ENCODE assay signal across 19 cellular contexts in genomic region chrX:28189011-28189410, GRCh38.
DNase-seq lines count a peak whose midpoint lies in the region; ATAC-seq, FAIRE-seq and TF ChIP-seq lines count a peak whose summit lies in the region.
"Had no signal": no experiment of that assay in that cellular context is flagged by ENCODE, and none has a peak within 500 bp of the region (broad histone marks: within the 10 kb centered on the region; RNA-seq: fewer than 3 reads in every experiment).

No MANE protein-coding gene starts in this region.

- no peak for FAIRE-seq in HTR-8/SVneo (lab: Jason Lieb, UNC)
- FAIRE-seq: GM12878 had no signal

- no peak for ATAC-seq in HG03520 (IDR thresholded peaks at IDR 0.05; ENCODE audit: unreplicated experiment)
- ATAC-seq: effector memory CD8-positive, alpha-beta T cell; GM12878; heart right ventricle; naive thymus-derived CD8-positive, alpha-beta T cell had no signal

- H3K4me1 ChIP-seq in adipocyte (ENCODE audit: control insufficient read depth, insufficient read depth, low read length), result no peaks in the 10 kb centered on the region
- H3K4me1 ChIP-seq: heart right ventricle, left ventricle myocardium inferior, SJSA1, tibial artery had no signal

- H3K27me3 ChIP-seq in adipocyte (replicated peaks; ENCODE audit: control insufficient read depth, insufficient read depth, low read length), result no peaks in the 10 kb centered on the region
- H3K27me3 ChIP-seq: heart right ventricle, MG63, SJSA1, tibial artery had no signal

- H3K9ac ChIP-seq in adipocyte (ENCODE audit: low read length), result no peak overlapping the region

- no peaks in the 10 kb centered on the region for H3K36me3 ChIP-seq in adipocyte (ENCODE audit: control insufficient read depth, insufficient read depth, low read length, severe bottlenecking)
- H3K36me3 ChIP-seq: heart right ventricle, left ventricle myocardium inferior, MG63, SJSA1, tibial artery had no signal

- no peaks in the 10 kb centered on the region for H3K9me3 ChIP-seq in adipocyte (ENCODE audit: control insufficient read depth, low read length)
- H3K9me3 ChIP-seq: heart right ventricle, left ventricle myocardium inferior, MG63, SJSA1, tibial artery had no signal

- TF ChIP-seq CTCF in fibroblast of mammary gland (conservative IDR thresholded peaks at IDR 0.05; ENCODE audit: control insufficient read depth, insufficient read depth, low read depth, low read length), result no peak
- no peak for TF ChIP-seq CTCF in retinal pigment epithelial cell (conservative IDR thresholded peaks at IDR 0.05; ENCODE audit: low read depth, low read length)

- DNase-seq in HTR-8/SVneo (ENCODE audit: insufficient read length, low spot score) (peak; percentile 51), adipocyte (ENCODE audit: low read depth) (peak; percentile 4), fibroblast of mammary gland (ENCODE audit: low read depth) (peak; percentile 26), retinal pigment epithelial cell (ENCODE audit: low read depth) (peak; percentile 68), NCI-H2029 (lab: John Stamatoyannopoulos, UW) (no peak), NCI-H146 (lab: John Stamatoyannopoulos, UW) (no peak)
- DNase-seq: activated gamma-delta T cell; effector memory CD8-positive, alpha-beta T cell; heart right ventricle; left ventricle myocardium inferior; MG63; naive thymus-derived CD8-positive, alpha-beta T cell; NCI-H2171; retina; stimulated activated CD8-positive, alpha-beta memory T cell treated with anti-CD3 and anti-CD28 coated beads, Interleukin-4, amount 100 ng/mL, for 48 hours; tibial artery had no signal

- H3K4me3 ChIP-seq in adipocyte (ENCODE audit: low read length) (no peak overlapping the region), fibroblast of mammary gland (ENCODE audit: control insufficient read depth, low read depth, low read length) (no peak overlapping the region), retinal pigment epithelial cell (ENCODE audit: low read length) (no peak overlapping the region)
- H3K4me3 ChIP-seq: GM12878, heart right ventricle, left ventricle myocardium inferior, MG63, SJSA1, tibial artery had no signal

Comparison
In these comparisons a context has a peak if more than half of its experiments do, and no peak if none do; other contexts are left out.
1. DNase-seq: peak in HTR-8/SVneo (single experiment), adipocyte (single experiment), fibroblast of mammary gland (single experiment) and retinal pigment epithelial cell (single experiment); none in NCI-H2029 (single experiment) and NCI-H146 (single experiment).